In genomic region chr12:108358580-108358965, GRCh38 we compare ENCODE assay signal across 19 cellular contexts. TPM values are rescaled to one million over a fixed set of nuclear protein-coding genes. Genes with fewer than 3 reads are reported as not detected.
"Had no signal": no experiment of that assay in that cellular context is flagged by ENCODE, and none has a peak within 500 bp of the region (broad histone marks: within the 10 kb centered on the region; RNA-seq: fewer than 3 reads in every experiment).

No MANE protein-coding gene starts in this region.

- H3K4me1 ChIP-seq: colonic mucosa, foreskin keratinocyte had no signal

- H3K36me3 ChIP-seq: colonic mucosa, neutrophil had no signal

- DNase-seq: colonic mucosa; dermis blood vessel endothelial cell; endodermal cell; erythroblast; foreskin keratinocyte; kidney; left cardiac atrium; left ventricle myocardium superior; naive B cell; posterior cingulate gyrus; right cardiac atrium; small intestine; stimulated activated CD4-positive, alpha-beta T cell treated with anti-CD3 and anti-CD28 coated beads, Interleukin-12 subunit alpha, Interleukin-12 subunit beta, amount 100 ng/mL, for 4 hours; stimulated activated naive CD4-positive, alpha-beta T cell had no signal

- H3K9me3 ChIP-seq: colonic mucosa, neutrophil had no signal

- H3K4me1 Mint-ChIP-seq: endodermal cell had no signal

- H3K4me2 ChIP-seq: hepatocyte had no signal

- H3K27ac ChIP-seq: colonic mucosa, foreskin keratinocyte, hepatocyte, neutrophil had no signal

- H3K79me2 ChIP-seq: hepatocyte had no signal

- H3K27me3 ChIP-seq: colonic mucosa, foreskin keratinocyte, hepatocyte, neutrophil had no signal

- H3K36me3 Mint-ChIP-seq: naive B cell had no signal

- ATAC-seq: foreskin keratinocyte, left cardiac atrium, left ventricle myocardium superior, right cardiac atrium had no signal

- H2AFZ ChIP-seq: hepatocyte had no signal

- H3K27ac Mint-ChIP-seq: endodermal cell, nephron had no signal

- H3K4me3 Mint-ChIP-seq: endodermal cell, naive B cell, nephron had no signal

- H3K9me3 Mint-ChIP-seq: endodermal cell, nephron had no signal

- H3K4me3 ChIP-seq: colonic mucosa, hepatocyte had no signal

RNA-seq across cellular contexts. Expression of gene CMKLR1, which starts 19.5 kb away (rescaled TPM):
- total RNA-seq: endodermal cell, endothelial cell of umbilical vein, foreskin keratinocyte, lung microvascular endothelial cell had no signal
- polyA plus RNA-seq: foreskin keratinocyte had no signal
